In the genomic region with DNA sequence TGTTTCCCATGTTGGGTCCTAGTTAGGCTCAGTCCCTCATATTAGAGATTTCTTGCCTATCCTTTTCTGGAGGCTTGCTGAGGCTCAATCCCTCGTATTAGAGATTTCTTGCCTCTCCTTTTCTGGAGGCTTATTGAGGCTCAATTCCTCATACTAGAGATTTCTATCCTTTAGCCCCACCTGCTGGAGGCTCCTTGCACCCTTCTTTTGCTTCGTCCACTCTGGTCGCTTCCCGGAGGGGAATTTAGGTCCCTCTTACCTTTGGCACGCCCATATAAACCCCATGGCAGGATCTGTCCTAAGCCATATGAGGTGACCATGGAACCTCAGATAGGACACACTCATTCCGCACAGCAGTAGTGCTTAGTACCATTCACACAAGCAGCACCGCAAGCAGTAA, we compare ENCODE assay signal across 1 cellular context.
TF ChIP-seq lines count a peak whose summit lies in the region.

No MANE protein-coding gene starts in this region.

TF ChIP-seq in H1, 55 proteins besides CTCF, POLR2A, EP300 and RAD21:
- TF ChIP-seq BACH1 (IDR thresholded peaks at IDR 0.05; ENCODE audit: low read length): no peak
- no peak for TF ChIP-seq KDM1A (IDR thresholded peaks at IDR 0.05; ENCODE audit: borderline replicate concordance, low read length)
- no peak for TF ChIP-seq USF2 (IDR thresholded peaks at IDR 0.05; ENCODE audit: low read length)
- no peak for TF ChIP-seq POLR2AphosphoS5 (IDR thresholded peaks at IDR 0.05; ENCODE audit: low read depth, low read length)
- TF ChIP-seq, protein P1, sequence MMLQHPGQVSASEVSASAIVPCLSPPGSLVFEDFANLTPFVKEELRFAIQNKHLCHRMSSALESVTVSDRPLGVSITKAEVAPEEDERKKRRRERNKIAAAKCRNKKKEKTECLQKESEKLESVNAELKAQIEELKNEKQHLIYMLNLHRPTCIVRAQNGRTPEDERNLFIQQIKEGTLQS (IDR thresholded peaks at IDR 0.05; ENCODE audit: insufficient read depth, low read depth, low read length): no peak
- no peak for TF ChIP-seq EZH2 (IDR thresholded peaks at IDR 0.05; ENCODE audit: low read depth, low read length, severe bottlenecking)
- no peak for TF ChIP-seq SIX5 (IDR thresholded peaks at IDR 0.05; ENCODE audit: low read depth, low read length)
- no peak for TF ChIP-seq SP1 (IDR thresholded peaks at IDR 0.05; ENCODE audit: low read depth, low read length)
- no peak for TF ChIP-seq SP4 (IDR thresholded peaks at IDR 0.05; ENCODE audit: low read length)
- no peak for TF ChIP-seq TBP (IDR thresholded peaks at IDR 0.05; ENCODE audit: low read depth, low read length)
- no peak for TF ChIP-seq YY1 (IDR thresholded peaks at IDR 0.05; ENCODE audit: low read depth, low read length)
- TF ChIP-seq POU5F1 (IDR thresholded peaks at IDR 0.05; ENCODE audit: low read depth, low read length): no peak
- TF ChIP-seq RNF2 (IDR thresholded peaks at IDR 0.05; ENCODE audit: borderline replicate concordance, low read depth, low read length, missing control alignments, poor library complexity, severe bottlenecking): no peak
- TF ChIP-seq GABPA (IDR thresholded peaks at IDR 0.05; ENCODE audit: borderline replicate concordance, insufficient read depth, low read length): no peak
- no peak for TF ChIP-seq SP2 (IDR thresholded peaks at IDR 0.05; ENCODE audit: low read length)
